Comparison of ENCODE assay signal across 28 cellular contexts in the genomic region with DNA sequence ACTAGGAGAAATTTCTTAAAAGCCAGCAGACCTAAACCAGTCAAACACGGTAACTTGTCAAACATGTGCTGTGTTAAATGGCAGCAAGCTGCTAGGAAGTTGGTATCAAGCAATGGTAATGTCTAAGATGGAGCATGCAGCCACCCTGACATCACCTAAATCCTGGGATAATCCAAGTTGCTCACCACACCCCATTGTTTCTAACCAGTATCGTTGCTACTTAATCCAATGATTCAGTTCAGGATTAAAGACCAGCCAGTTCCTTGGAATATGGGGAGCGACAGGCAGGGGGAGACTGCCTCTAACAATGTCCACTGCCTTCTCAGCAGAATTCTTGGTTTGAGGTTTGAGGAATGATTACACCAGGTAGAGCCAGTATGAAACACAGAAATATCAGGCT.
"Had no signal": no experiment of that assay in that cellular context is flagged by ENCODE, and none has a peak within 500 bp of the region (broad histone marks: within the 10 kb centered on the region; RNA-seq: fewer than 3 reads in every experiment).

No MANE protein-coding gene starts in this region.

- DNase-seq: cerebellar nuclear complex; effector CD8-positive, alpha-beta T cell; endodermal cell; hypothalamus; left cardiac atrium; left lung; mesenchymal stem cell; mucosa of descending colon; naive B cell; stimulated activated CD4-positive, alpha-beta T cell treated with anti-CD3 and anti-CD28 coated beads, Interleukin-12 subunit alpha, Interleukin-12 subunit beta, amount 100 ng/mL, for 4 hours; stimulated activated CD4-positive, alpha-beta T cell treated with anti-CD3 and anti-CD28 coated beads, Interleukin-1b, Interleukin-23, amount 100 ng/mL, for 48 hours; stimulated activated CD4-positive, alpha-beta T cell treated with anti-CD3 and anti-CD28 coated beads, Interleukin-4, amount 100 ng/mL, for 24 hours; stimulated activated naive CD4-positive, alpha-beta T cell treated with Interleukin-2 at 50 U/mL for 16 hours; stomach; testis; tibial artery had no signal

- H3K27ac ChIP-seq: epithelial cell of prostate, parathyroid adenoma, right atrium auricular region, tibial artery had no signal

- H3K4me1 ChIP-seq: parathyroid adenoma had no signal

- H3K9ac ChIP-seq: parathyroid adenoma had no signal

- ATAC-seq: left cardiac atrium; left lung; mucosa of descending colon; natural killer cell treated with Interleukin-12 subunit alpha and Interleukin-12 subunit beta and Interleukin-15 and Interleukin-18, amount 100 ng/mL, for 72 hours; sciatic nerve; stimulated activated effector memory CD8-positive, alpha-beta T cell treated with anti-CD3 and anti-CD28 coated beads, Interleukin-12 subunit alpha, Interleukin-12 subunit beta, amount 100 ng/mL, for 72 hours had no signal

- FAIRE-seq: frontal cortex had no signal

- H3K4me3 Mint-ChIP-seq: endodermal cell; mesothelial cell of epicardium; natural killer cell treated with Interleukin-12 subunit alpha and Interleukin-12 subunit beta and Interleukin-15 and Interleukin-18, amount 100 ng/mL, for 72 hours; neural crest cell; stimulated activated effector memory CD8-positive, alpha-beta T cell treated with anti-CD3 and anti-CD28 coated beads, Interleukin-12 subunit alpha, Interleukin-12 subunit beta, amount 100 ng/mL, for 72 hours; type B pancreatic cell had no signal

- H3K27ac Mint-ChIP-seq: endodermal cell; mesothelial cell of epicardium; natural killer cell treated with Interleukin-12 subunit alpha and Interleukin-12 subunit beta and Interleukin-15 and Interleukin-18, amount 100 ng/mL, for 72 hours; stimulated activated effector memory CD8-positive, alpha-beta T cell treated with anti-CD3 and anti-CD28 coated beads, Interleukin-12 subunit alpha, Interleukin-12 subunit beta, amount 100 ng/mL, for 72 hours; type B pancreatic cell had no signal

- H3K4me1 Mint-ChIP-seq: endodermal cell, mesothelial cell of epicardium, neural crest cell had no signal

- H3K9me3 ChIP-seq: left lung, mucosa of descending colon, right atrium auricular region, stomach, testis, tibial artery had no signal

- H3K9me3 Mint-ChIP-seq: endodermal cell; mesothelial cell of epicardium; naive B cell; natural killer cell treated with Interleukin-12 subunit alpha and Interleukin-12 subunit beta and Interleukin-15 and Interleukin-18, amount 100 ng/mL, for 72 hours; neural crest cell; stimulated activated effector memory CD8-positive, alpha-beta T cell treated with anti-CD3 and anti-CD28 coated beads, Interleukin-12 subunit alpha, Interleukin-12 subunit beta, amount 100 ng/mL, for 72 hours; type B pancreatic cell had no signal

- H3K27me3 Mint-ChIP-seq: naive B cell; natural killer cell treated with Interleukin-12 subunit alpha and Interleukin-12 subunit beta and Interleukin-15 and Interleukin-18, amount 100 ng/mL, for 72 hours; progenitor cell of endocrine pancreas; type B pancreatic cell had no signal

- H3K4me3 ChIP-seq: left lung, mucosa of descending colon, right atrium auricular region, smooth muscle cell, stomach, testis, tibial artery had no signal

- H3K27me3 ChIP-seq: left lung, right atrium auricular region, stomach, testis, tibial artery had no signal
